ENCODE assay signal across 14 cellular contexts in genomic region chr12:45343269-45344051, GRCh38.
DNase-seq lines count a peak whose midpoint lies in the region; ATAC-seq lines count a peak whose summit lies in the region.
"Had no signal": no experiment of that assay in that cellular context is flagged by ENCODE, and none has a peak within 500 bp of the region (broad histone marks: within the 10 kb centered on the region; RNA-seq: fewer than 3 reads in every experiment).

No MANE protein-coding gene starts in this region.

- H3K27me3 Mint-ChIP-seq in activated T-helper 17 cell treated with anti-CD3 and anti-CD28 coated beads, Interleukin-2, amount 50 U/mL, for 72 hours = no peaks in the 10 kb centered on the region
- H3K27me3 Mint-ChIP-seq: dendritic cell treated with granulocyte-macrophage colony-stimulating factor and Interleukin-4, amounts not matched to agents 40 ng/mL and 50 ng/mL, for 4 days had no signal

- H3K9me3 Mint-ChIP-seq in activated T-helper 17 cell treated with anti-CD3 and anti-CD28 coated beads, Interleukin-2, amount 50 U/mL, for 72 hours = peaks cover 4% of the 10 kb centered on the region
- H3K9me3 Mint-ChIP-seq: dendritic cell treated with granulocyte-macrophage colony-stimulating factor and Interleukin-4, amounts not matched to agents 40 ng/mL and 50 ng/mL, for 4 days; nephron had no signal

- H3K36me3 Mint-ChIP-seq in activated T-helper 17 cell treated with anti-CD3 and anti-CD28 coated beads, Interleukin-2, amount 50 U/mL, for 72 hours (ENCODE audit: low read depth) = peaks cover 35% of the 10 kb centered on the region

- peak; percentile 82 for ATAC-seq in Right ventricle myocardium inferior
- ATAC-seq in activated T-helper 17 cell treated with anti-CD3 and anti-CD28 coated beads, Interleukin-2, amount 50 U/mL, for 72 hours (replicated peaks) = peak; percentile 71
- no peak for ATAC-seq in HG03135 (IDR thresholded peaks at IDR 0.05; ENCODE audit: unreplicated experiment)

- no peak overlapping the region for H3K27ac Mint-ChIP-seq in activated T-helper 17 cell treated with anti-CD3 and anti-CD28 coated beads, Interleukin-2, amount 50 U/mL, for 72 hours
- H3K27ac Mint-ChIP-seq: dendritic cell treated with granulocyte-macrophage colony-stimulating factor and Interleukin-4, amounts not matched to agents 40 ng/mL and 50 ng/mL, for 4 days; nephron had no signal

- DNase-seq in Right ventricle myocardium inferior (ENCODE audit: missing footprints) (peak; percentile 65), cardiac septum (ENCODE audit: low spot score) (no peak), hepatic stellate cell (ENCODE audit: low spot score) (peak; percentile 25), ureter (ENCODE audit: low spot score) (no peak), DMS79 (lab: John Stamatoyannopoulos, UW) (no peak), NCI-H526 (lab: John Stamatoyannopoulos, UW) (no peak)
- DNase-seq: activated naive CD4-positive, alpha-beta T cell treated with Interleukin-2 at 50 U/mL for 16 hours; GF-D8; NCI-H2227 treated with DMSO at 0.1 percent for 48 hours; SHP77 treated with DMSO at 0.1 percent for 48 hours had no signal

- H3K4me3 Mint-ChIP-seq in activated T-helper 17 cell treated with anti-CD3 and anti-CD28 coated beads, Interleukin-2, amount 50 U/mL, for 72 hours = no peak overlapping the region
- H3K4me3 Mint-ChIP-seq: dendritic cell treated with granulocyte-macrophage colony-stimulating factor and Interleukin-4, amounts not matched to agents 40 ng/mL and 50 ng/mL, for 4 days; nephron had no signal

- intact Hi-C loops in Right ventricle myocardium inferior (cut with DNase I) = no loop called here
- intact Hi-C loops in cardiac septum (cut with DNase I) = no loop called here

- H3K4me1 Mint-ChIP-seq in activated T-helper 17 cell treated with anti-CD3 and anti-CD28 coated beads, Interleukin-2, amount 50 U/mL, for 72 hours = peaks cover 8% of the 10 kb centered on the region

Comparison
In these comparisons a context has a peak if more than half of its experiments do, and no peak if none do; other contexts are left out.
1. DNase-seq: peak in Right ventricle myocardium inferior (single experiment) and hepatic stellate cell (single experiment); none in cardiac septum (single experiment), ureter (single experiment), DMS79 (single experiment) and NCI-H526 (0 of 2).